ENCODE assay signal across 29 cellular contexts in genomic region chr12:65894127-65894526, GRCh38.
DNase-seq lines count a peak whose midpoint lies in the region; ATAC-seq, FAIRE-seq and TF ChIP-seq lines count a peak whose summit lies in the region.
"Had no signal": no experiment of that assay in that cellular context is flagged by ENCODE, and none has a peak within 500 bp of the region (broad histone marks: within the 10 kb centered on the region; RNA-seq: fewer than 3 reads in every experiment).

No MANE protein-coding gene starts in this region.

- H3K9me3 Mint-ChIP-seq in astrocyte (ENCODE audit: unreplicated experiment) (no peaks in the 10 kb centered on the region), mesothelial cell of epicardium (no peaks in the 10 kb centered on the region)
- no peaks in the 10 kb centered on the region for H3K9me3 Mint-ChIP-seq in stimulated activated naive B cell treated with anti-CD40 and anti-IgM and Interleukin-4, amounts not matched to agents 10 μg/mL and 1 μg/mL and 100 μg/mL, for 72 hours
- H3K9me3 Mint-ChIP-seq: activated B cell treated with CpG ODN at 0.5 μM for 24 hours; activated CD4-positive, alpha-beta memory T cell treated with anti-CD3 and anti-CD28 coated beads, Interleukin-2, amount 10 ng/mL, durations not matched to agents 7 days and 5 days; central memory CD8-positive, alpha-beta T cell; T-helper 1 cell treated with Interleukin-12 subunit alpha and Interleukin-12 subunit beta and Interleukin-4 antibody, amounts not matched to agents 30 μg/mL and 1 μg/mL, for 36 hours had no signal

- H3K27me3 ChIP-seq in HUES6 (ENCODE audit: control insufficient read depth, insufficient read depth, low read length): no peaks in the 10 kb centered on the region
- no peaks in the 10 kb centered on the region for H3K27me3 ChIP-seq in astrocyte (ENCODE audit: insufficient read depth, low read length)
- H3K27me3 ChIP-seq in dorsolateral prefrontal cortex: peaks cover 0 to 76% (median 16%) of the 10 kb centered on the region in 45 donors
- H3K27me3 ChIP-seq: thyroid gland had no signal

- intact Hi-C loops in dorsolateral prefrontal cortex (cut with DNase I): no loop called here

- peak overlapping the region; percentile 83 for H3K27ac ChIP-seq in HUES6 (ENCODE audit: low read depth, low read length)
- peak overlapping the region; percentile 98 for H3K27ac ChIP-seq in astrocyte (ENCODE audit: low read depth, low read length)
- H3K27ac ChIP-seq in dorsolateral prefrontal cortex: no peak overlapping the region
- H3K27ac ChIP-seq: HL-60, KMS-11, thyroid gland had no signal

- H3K9me3 ChIP-seq in HUES6 (ENCODE audit: control insufficient read depth, insufficient read depth, low read depth, low read length) (no peaks in the 10 kb centered on the region), astrocyte (ENCODE audit: insufficient read depth, low read depth, low read length) (no peaks in the 10 kb centered on the region)
- H3K9me3 ChIP-seq: thyroid gland had no signal

- H3K4me1 ChIP-seq in HUES6 (ENCODE audit: control insufficient read depth, insufficient read depth, low read length) (peaks cover 80% of the 10 kb centered on the region), astrocyte (ENCODE audit: insufficient read depth, low read length) (peaks cover 82% of the 10 kb centered on the region)

- DNase-seq in EH (ENCODE audit: low read depth): peak; percentile 83
- DNase-seq in astrocyte (ENCODE audit: low read depth): no peak
- DNase-seq in mesothelial cell of epicardium (ENCODE audit: low spot score in 2 of 2, unreplicated experiment in 2 of 2): no peak
- DNase-seq in dorsolateral prefrontal cortex: no peak
- DNase-seq in stimulated activated naive B cell treated with anti-CD40 and anti-IgM and Interleukin-4, amounts not matched to agents 10 μg/mL and 1 μg/mL and 100 μg/mL, for 72 hours: no peak
- DNase-seq in mucosa of gallbladder (ENCODE audit: low spot score): no peak
- DNase-seq: activated B cell treated with CpG ODN at 0.5 μM for 24 hours; activated CD4-positive, alpha-beta memory T cell treated with anti-CD3 and anti-CD28 coated beads, Interleukin-2, amount 10 ng/mL, durations not matched to agents 7 days and 5 days; activated naive CD4-positive, alpha-beta T cell treated with Interleukin-2 at 50 U/mL for 16 hours; activated T-cell treated with anti-CD3 and anti-CD28 coated beads, Interleukin-2, amount 50 U/mL, for 1 hour; amygdala; CD4-positive, alpha-beta memory T cell; DMS79 treated with DMSO at 0.1 percent for 48 hours; GOT3; left ventricle myocardium superior; NCI-H1092; NCI-H2029; NCI-H510A; right cardiac atrium; SHP77 treated with DMSO at 0.1 percent for 48 hours; stimulated activated naive CD4-positive, alpha-beta T cell; thyroid gland had no signal

- peak overlapping the region; percentile 82 for H3K4me2 ChIP-seq in astrocyte (ENCODE audit: low read length)
- H3K4me2 ChIP-seq: KMS-11 had no signal

- FAIRE-seq in astrocyte (lab: Jason Lieb, UNC): peak; percentile 9

- H3K36me3 ChIP-seq in HUES6 (ENCODE audit: control insufficient read depth, insufficient read depth, low read length): no peaks in the 10 kb centered on the region
- no peaks in the 10 kb centered on the region for H3K36me3 ChIP-seq in astrocyte (ENCODE audit: insufficient read depth, low read length)
- H3K36me3 ChIP-seq: thyroid gland had no signal

- no peak overlapping the region for H3K9ac ChIP-seq in HUES6 (ENCODE audit: low read length)
- peak overlapping the region; percentile 86 for H3K9ac ChIP-seq in astrocyte (ENCODE audit: low read length)
- H3K9ac ChIP-seq: KMS-11 had no signal

- H4K20me1 ChIP-seq in astrocyte (ENCODE audit: insufficient read depth, low read length): peaks cover 39% of the 10 kb centered on the region

- no peak for ATAC-seq in GM21526 (IDR thresholded peaks at IDR 0.05; ENCODE audit: low FRiP score, unreplicated experiment)
- ATAC-seq in stimulated activated naive B cell treated with anti-CD40 and anti-IgM and Interleukin-4, amounts not matched to agents 10 μg/mL and 1 μg/mL and 100 μg/mL, for 72 hours (replicated peaks): no peak
- ATAC-seq: esophagus mucosa, left ventricle myocardium superior, right cardiac atrium had no signal

- H3K36me3 Mint-ChIP-seq in astrocyte (ENCODE audit: low read depth, unreplicated experiment) (peaks cover 1% of the 10 kb centered on the region), mesothelial cell of epicardium (no peaks in the 10 kb centered on the region)
- no peaks in the 10 kb centered on the region for H3K36me3 Mint-ChIP-seq in stimulated activated naive B cell treated with anti-CD40 and anti-IgM and Interleukin-4, amounts not matched to agents 10 μg/mL and 1 μg/mL and 100 μg/mL, for 72 hours
- H3K36me3 Mint-ChIP-seq: CD4-positive, alpha-beta memory T cell had no signal

- H3K4me3 Mint-ChIP-seq in astrocyte (ENCODE audit: unreplicated experiment) (no peak overlapping the region), mesothelial cell of epicardium (no peak overlapping the region)
- H3K4me3 Mint-ChIP-seq in stimulated activated naive B cell treated with anti-CD40 and anti-IgM and Interleukin-4, amounts not matched to agents 10 μg/mL and 1 μg/mL and 100 μg/mL, for 72 hours: no peak overlapping the region
- H3K4me3 Mint-ChIP-seq: activated B cell treated with CpG ODN at 0.5 μM for 24 hours; activated CD4-positive, alpha-beta memory T cell treated with anti-CD3 and anti-CD28 coated beads, Interleukin-2, amount 10 ng/mL, durations not matched to agents 7 days and 5 days; CD4-positive, alpha-beta memory T cell; central memory CD8-positive, alpha-beta T cell; T-helper 1 cell treated with Interleukin-12 subunit alpha and Interleukin-12 subunit beta and Interleukin-4 antibody, amounts not matched to agents 30 μg/mL and 1 μg/mL, for 36 hours had no signal

- H3K4me3 ChIP-seq in HUES6 (ENCODE audit: low read depth, low read length): no peak overlapping the region
- no peak overlapping the region for H3K4me3 ChIP-seq in astrocyte (ENCODE audit: insufficient read depth, low read depth, low read length)
- no peak overlapping the region for H3K4me3 ChIP-seq in dorsolateral prefrontal cortex
- H3K4me3 ChIP-seq: thyroid gland had no signal

- TF ChIP-seq CTCF in astrocyte (IDR thresholded peaks at IDR 0.05; ENCODE audit: insufficient read depth, low read depth, low read length) (no peak), mesothelial cell of epicardium (IDR thresholded peaks at IDR 0.05; ENCODE audit: unreplicated experiment) (no peak), dorsolateral prefrontal cortex (IDR thresholded peaks at IDR 0.05 in 54 of 56, conservative IDR thresholded peaks at IDR 0.05 in 2 of 56; ENCODE audit: low read depth in 1 of 56, partially characterized antibody in 56 of 56) (no peak)

- H3K27me3 Mint-ChIP-seq in astrocyte (ENCODE audit: low read depth, unreplicated experiment): no peaks in the 10 kb centered on the region
- H3K27me3 Mint-ChIP-seq in mesothelial cell of epicardium (ENCODE audit: low read depth): no peaks in the 10 kb centered on the region
- peaks cover 17 to 20% of the 10 kb centered on the region in 2 donors for H3K27me3 Mint-ChIP-seq in stimulated activated naive B cell treated with anti-CD40 and anti-IgM and Interleukin-4, amounts not matched to agents 10 μg/mL and 1 μg/mL and 100 μg/mL, for 72 hours

- H3K4me1 Mint-ChIP-seq in astrocyte (ENCODE audit: low read depth, unreplicated experiment): peaks cover 79% of the 10 kb centered on the region
- H3K4me1 Mint-ChIP-seq in mesothelial cell of epicardium: peaks cover 83% of the 10 kb centered on the region
- H3K4me1 Mint-ChIP-seq in stimulated activated naive B cell treated with anti-CD40 and anti-IgM and Interleukin-4, amounts not matched to agents 10 μg/mL and 1 μg/mL and 100 μg/mL, for 72 hours: peaks cover 0 to 15% of the 10 kb centered on the region in 2 donors
- H3K4me1 Mint-ChIP-seq: activated CD4-positive, alpha-beta memory T cell treated with anti-CD3 and anti-CD28 coated beads, Interleukin-2, amount 10 ng/mL, durations not matched to agents 7 days and 5 days; CD4-positive, alpha-beta memory T cell; central memory CD8-positive, alpha-beta T cell had no signal

- H2AFZ ChIP-seq in astrocyte (ENCODE audit: low read depth, low read length): no peak overlapping the region

- H3K27ac Mint-ChIP-seq in astrocyte (ENCODE audit: unreplicated experiment) (peak overlapping the region; percentile 65), mesothelial cell of epicardium (peak overlapping the region; percentile 88)
- no peak overlapping the region for H3K27ac Mint-ChIP-seq in stimulated activated naive B cell treated with anti-CD40 and anti-IgM and Interleukin-4, amounts not matched to agents 10 μg/mL and 1 μg/mL and 100 μg/mL, for 72 hours
- H3K27ac Mint-ChIP-seq: activated B cell treated with CpG ODN at 0.5 μM for 24 hours; activated CD4-positive, alpha-beta memory T cell treated with anti-CD3 and anti-CD28 coated beads, Interleukin-2, amount 10 ng/mL, durations not matched to agents 7 days and 5 days; T-helper 1 cell treated with Interleukin-12 subunit alpha and Interleukin-12 subunit beta and Interleukin-4 antibody, amounts not matched to agents 30 μg/mL and 1 μg/mL, for 36 hours had no signal

- peaks cover 79% of the 10 kb centered on the region for H3K79me2 ChIP-seq in astrocyte (ENCODE audit: insufficient read depth, low read length)

Comparison
In these comparisons a context has a peak if more than half of its experiments do, and no peak if none do; other contexts are left out.
1. H3K27ac ChIP-seq: peak in HUES6 (single experiment) and astrocyte (single experiment); none in dorsolateral prefrontal cortex (0 of 59).